ENCODE assay signal across 1 cellular context in the genomic region with DNA sequence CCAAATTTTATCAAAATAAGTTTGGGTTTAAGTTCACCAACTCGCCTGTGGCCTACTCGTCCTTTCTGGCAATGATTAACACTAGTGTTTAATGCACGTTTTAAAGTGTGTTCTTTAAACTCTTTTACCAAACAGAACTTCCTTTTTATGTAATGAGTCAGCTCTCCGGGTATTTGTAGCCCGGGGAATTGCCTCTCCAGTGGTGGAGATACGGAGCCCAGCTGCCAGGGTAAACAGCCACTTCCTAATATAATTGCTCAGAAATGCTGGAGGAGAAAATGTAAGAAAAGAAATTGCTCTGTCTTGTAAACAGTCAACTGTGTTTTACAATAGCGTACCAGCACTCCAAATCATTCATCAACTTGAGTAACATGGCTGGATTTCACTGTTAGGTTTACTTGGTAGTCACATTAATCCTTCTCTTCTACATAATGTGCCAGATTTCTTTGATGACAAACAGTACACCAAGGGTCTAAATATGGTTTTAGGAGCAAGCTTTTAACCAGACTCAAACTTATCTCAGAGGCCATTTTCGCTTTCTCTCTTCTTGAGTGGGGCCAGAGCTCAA.
TF ChIP-seq lines count a peak whose summit lies in the region.

No MANE protein-coding gene starts in this region.

TF ChIP-seq in K562, 482 proteins besides CTCF, POLR2A, EP300 and RAD21 (continued from another document and continues in another):
- TF ChIP-seq HDAC2 (IDR thresholded peaks at IDR 0.05): no peak
- no peak for TF ChIP-seq NFIC (IDR thresholded peaks at IDR 0.05)
- TF ChIP-seq ZNF785 (CRISPR knock-in tag; IDR thresholded peaks at IDR 0.05): no peak
- TF ChIP-seq DACH1 (IDR thresholded peaks at IDR 0.05; ENCODE audit: partially characterized antibody): no peak
- TF ChIP-seq ADNP (tag; IDR thresholded peaks at IDR 0.05): no peak
- peak; percentile 14 for TF ChIP-seq NEUROD1 (IDR thresholded peaks at IDR 0.05; ENCODE audit: borderline replicate concordance, low read depth, low read length, partially characterized antibody)
- no peak for TF ChIP-seq MCM5 (IDR thresholded peaks at IDR 0.05; ENCODE audit: low read depth)
- no peak for TF ChIP-seq ARID3A (IDR thresholded peaks at IDR 0.05; ENCODE audit: borderline replicate concordance, low read depth, low read length)
- TF ChIP-seq MYBL2 (IDR thresholded peaks at IDR 0.05; ENCODE audit: low read depth): no peak
- no peak for TF ChIP-seq MYBL2 (CRISPR knock-in tag; IDR thresholded peaks at IDR 0.05; ENCODE audit: borderline replicate concordance)
- TF ChIP-seq TCF7L2 (IDR thresholded peaks at IDR 0.05; ENCODE audit: low read depth, low read length): 0 out of 2 replicates have a peak, but pooled peaks have one; percentile 29
- TF ChIP-seq STAT5A (IDR thresholded peaks at IDR 0.05; ENCODE audit: borderline replicate concordance, low read length): no peak
- no peak for TF ChIP-seq COPS2 (conservative IDR thresholded peaks at IDR 0.05)
- no peak for TF ChIP-seq GABPB2 (CRISPR knock-in tag; conservative IDR thresholded peaks at IDR 0.05)
- no peak for TF ChIP-seq CTBP1 (IDR thresholded peaks at IDR 0.05; ENCODE audit: borderline replicate concordance)
- TF ChIP-seq POLR2AphosphoS2 (IDR thresholded peaks at IDR 0.05; ENCODE audit: low read length): no peak
- TF ChIP-seq, protein P1, sequence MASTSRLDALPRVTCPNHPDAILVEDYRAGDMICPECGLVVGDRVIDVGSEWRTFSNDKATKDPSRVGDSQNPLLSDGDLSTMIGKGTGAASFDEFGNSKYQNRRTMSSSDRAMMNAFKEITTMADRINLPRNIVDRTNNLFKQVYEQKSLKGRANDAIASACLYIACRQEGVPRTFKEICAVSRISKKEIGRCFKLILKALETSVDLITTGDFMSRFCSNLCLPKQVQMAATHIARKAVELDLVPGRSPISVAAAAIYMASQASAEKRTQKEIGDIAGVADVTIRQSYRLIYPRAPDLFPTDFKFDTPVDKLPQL (IDR thresholded peaks at IDR 0.05; ENCODE audit: extremely low read depth, insufficient read length): no peak
- TF ChIP-seq ETV6 (IDR thresholded peaks at IDR 0.05; ENCODE audit: borderline replicate concordance in 1 of 2, low read depth in 2 of 2, low read length in 1 of 2): no peak
- TF ChIP-seq ETV6 (CRISPR knock-in tag; IDR thresholded peaks at IDR 0.05; ENCODE audit: borderline replicate concordance): no peak
- TF ChIP-seq LEF1 (IDR thresholded peaks at IDR 0.05): no peak; the same call in 1 of the 2 replicates
- TF ChIP-seq CBX8 (IDR thresholded peaks at IDR 0.05; ENCODE audit: borderline replicate concordance, extremely low read depth, low read depth, low read length, poor library complexity, severe bottlenecking): no peak
- no peak for TF ChIP-seq E2F3 (CRISPR knock-in tag; IDR thresholded peaks at IDR 0.05)
- TF ChIP-seq HDAC1 (IDR thresholded peaks at IDR 0.05): no peak
- TF ChIP-seq, protein P2, sequence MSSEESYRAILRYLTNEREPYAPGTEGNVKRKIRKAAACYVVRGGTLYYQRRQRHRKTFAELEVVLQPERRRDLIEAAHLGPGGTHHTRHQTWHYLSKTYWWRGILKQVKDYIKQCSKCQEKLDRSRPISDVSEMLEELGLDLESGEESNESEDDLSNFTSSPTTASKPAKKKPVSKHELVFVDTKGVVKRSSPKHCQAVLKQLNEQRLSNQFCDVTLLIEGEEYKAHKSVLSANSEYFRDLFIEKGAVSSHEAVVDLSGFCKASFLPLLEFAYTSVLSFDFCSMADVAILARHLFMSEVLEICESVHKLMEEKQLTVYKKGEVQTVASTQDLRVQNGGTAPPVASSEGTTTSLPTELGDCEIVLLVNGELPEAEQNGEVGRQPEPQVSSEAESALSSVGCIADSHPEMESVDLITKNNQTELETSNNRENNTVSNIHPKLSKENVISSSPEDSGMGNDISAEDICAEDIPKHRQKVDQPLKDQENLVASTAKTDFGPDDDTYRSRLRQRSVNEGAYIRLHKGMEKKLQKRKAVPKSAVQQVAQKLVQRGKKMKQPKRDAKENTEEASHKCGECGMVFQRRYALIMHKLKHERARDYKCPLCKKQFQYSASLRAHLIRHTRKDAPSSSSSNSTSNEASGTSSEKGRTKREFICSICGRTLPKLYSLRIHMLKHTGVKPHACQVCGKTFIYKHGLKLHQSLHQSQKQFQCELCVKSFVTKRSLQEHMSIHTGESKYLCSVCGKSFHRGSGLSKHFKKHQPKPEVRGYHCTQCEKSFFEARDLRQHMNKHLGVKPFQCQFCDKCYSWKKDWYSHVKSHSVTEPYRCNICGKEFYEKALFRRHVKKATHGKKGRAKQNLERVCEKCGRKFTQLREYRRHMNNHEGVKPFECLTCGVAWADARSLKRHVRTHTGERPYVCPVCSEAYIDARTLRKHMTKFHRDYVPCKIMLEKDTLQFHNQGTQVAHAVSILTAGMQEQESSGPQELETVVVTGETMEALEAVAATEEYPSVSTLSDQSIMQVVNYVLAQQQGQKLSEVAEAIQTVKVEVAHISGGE (CRISPR knock-in tag; IDR thresholded peaks at IDR 0.05): no peak
- no peak for TF ChIP-seq SNIP1 (IDR thresholded peaks at IDR 0.05; ENCODE audit: low read depth)
- TF ChIP-seq SMAD4 (CRISPR knock-in tag; conservative IDR thresholded peaks at IDR 0.05): no peak; the same call in 1 of the 2 replicates
- no peak for TF ChIP-seq RBBP5 (IDR thresholded peaks at IDR 0.05; ENCODE audit: borderline replicate concordance, insufficient read depth, low read length, poor library complexity, severe bottlenecking)
- TF ChIP-seq KLF6 (CRISPR knock-in tag; IDR thresholded peaks at IDR 0.05; ENCODE audit: borderline replicate concordance): no peak
- no peak for TF ChIP-seq GATAD2A (IDR thresholded peaks at IDR 0.05)
- TF ChIP-seq ZNF699 (CRISPR knock-in tag; IDR thresholded peaks at IDR 0.05; ENCODE audit: insufficient replicate concordance): no peak
- no peak for TF ChIP-seq ZC3H4 (CRISPR knock-in tag; IDR thresholded peaks at IDR 0.05; ENCODE audit: borderline replicate concordance)
- no peak for TF ChIP-seq NCOR1 (IDR thresholded peaks at IDR 0.05)
- TF ChIP-seq, protein P3, sequence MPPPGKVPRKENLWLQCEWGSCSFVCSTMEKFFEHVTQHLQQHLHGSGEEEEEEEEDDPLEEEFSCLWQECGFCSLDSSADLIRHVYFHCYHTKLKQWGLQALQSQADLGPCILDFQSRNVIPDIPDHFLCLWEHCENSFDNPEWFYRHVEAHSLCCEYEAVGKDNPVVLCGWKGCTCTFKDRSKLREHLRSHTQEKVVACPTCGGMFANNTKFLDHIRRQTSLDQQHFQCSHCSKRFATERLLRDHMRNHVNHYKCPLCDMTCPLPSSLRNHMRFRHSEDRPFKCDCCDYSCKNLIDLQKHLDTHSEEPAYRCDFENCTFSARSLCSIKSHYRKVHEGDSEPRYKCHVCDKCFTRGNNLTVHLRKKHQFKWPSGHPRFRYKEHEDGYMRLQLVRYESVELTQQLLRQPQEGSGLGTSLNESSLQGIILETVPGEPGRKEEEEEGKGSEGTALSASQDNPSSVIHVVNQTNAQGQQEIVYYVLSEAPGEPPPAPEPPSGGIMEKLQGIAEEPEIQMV (tag; conservative IDR thresholded peaks at IDR 0.05; ENCODE audit: low read depth): no peak
- TF ChIP-seq, protein P4, sequence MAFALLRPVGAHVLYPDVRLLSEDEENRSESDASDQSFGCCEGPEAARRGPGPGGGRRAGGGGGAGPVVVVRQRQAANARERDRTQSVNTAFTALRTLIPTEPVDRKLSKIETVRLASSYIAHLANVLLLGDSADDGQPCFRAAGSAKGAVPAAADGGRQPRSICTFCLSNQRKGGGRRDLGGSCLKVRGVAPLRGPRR (CRISPR knock-in tag; IDR thresholded peaks at IDR 0.05): no peak
- TF ChIP-seq REST (CRISPR knock-in tag; IDR thresholded peaks at IDR 0.05; ENCODE audit: low read depth): no peak
- no peak for TF ChIP-seq CBX3 (IDR thresholded peaks at IDR 0.05; ENCODE audit: borderline replicate concordance in 1 of 2, low read length in 2 of 2)
- TF ChIP-seq CREBBP (IDR thresholded peaks at IDR 0.05; ENCODE audit: low read depth, low read length): no peak
- TF ChIP-seq ZNF316 (IDR thresholded peaks at IDR 0.05): no peak
- TF ChIP-seq ZNF695 (CRISPR knock-in tag; IDR thresholded peaks at IDR 0.05): no peak
- no peak for TF ChIP-seq KDM5B (IDR thresholded peaks at IDR 0.05; ENCODE audit: insufficient replicate concordance, low read depth, low read length)
- no peak for TF ChIP-seq ZFP36 (IDR thresholded peaks at IDR 0.05; ENCODE audit: low read depth, low read length, partially characterized antibody)
- no peak for TF ChIP-seq MBD1 (CRISPR knock-in tag; IDR thresholded peaks at IDR 0.05)
- TF ChIP-seq ZFP30 (CRISPR knock-in tag; IDR thresholded peaks at IDR 0.05; ENCODE audit: borderline replicate concordance): no peak
- TF ChIP-seq ZNF583 (CRISPR knock-in tag; IDR thresholded peaks at IDR 0.05): no peak
- no peak for TF ChIP-seq PML (IDR thresholded peaks at IDR 0.05; ENCODE audit: low read length)
- TF ChIP-seq ZNF197 (CRISPR knock-in tag; IDR thresholded peaks at IDR 0.05; ENCODE audit: low read depth): 0 out of 2 replicates have a peak, but pooled peaks have one; percentile 60
- TF ChIP-seq, protein P5, sequence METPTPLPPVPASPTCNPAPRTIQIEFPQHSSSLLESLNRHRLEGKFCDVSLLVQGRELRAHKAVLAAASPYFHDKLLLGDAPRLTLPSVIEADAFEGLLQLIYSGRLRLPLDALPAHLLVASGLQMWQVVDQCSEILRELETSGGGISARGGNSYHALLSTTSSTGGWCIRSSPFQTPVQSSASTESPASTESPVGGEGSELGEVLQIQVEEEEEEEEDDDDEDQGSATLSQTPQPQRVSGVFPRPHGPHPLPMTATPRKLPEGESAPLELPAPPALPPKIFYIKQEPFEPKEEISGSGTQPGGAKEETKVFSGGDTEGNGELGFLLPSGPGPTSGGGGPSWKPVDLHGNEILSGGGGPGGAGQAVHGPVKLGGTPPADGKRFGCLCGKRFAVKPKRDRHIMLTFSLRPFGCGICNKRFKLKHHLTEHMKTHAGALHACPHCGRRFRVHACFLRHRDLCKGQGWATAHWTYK (CRISPR knock-in tag; IDR thresholded peaks at IDR 0.05): no peak
- TF ChIP-seq SIN3A (IDR thresholded peaks at IDR 0.05; ENCODE audit: borderline replicate concordance in 2 of 2, control insufficient read depth in 1 of 2, low read depth in 2 of 2, low read length in 2 of 2): no peak
- no peak for TF ChIP-seq SIX5 (IDR thresholded peaks at IDR 0.05; ENCODE audit: borderline replicate concordance in 1 of 2, insufficient read depth in 1 of 2, low read depth in 1 of 2, low read length in 2 of 2)
- no peak for TF ChIP-seq RNF219 (CRISPR knock-in tag; IDR thresholded peaks at IDR 0.05)
